ENCODE assay signal across 1 cellular context in genomic region chr12:2783936-2784600, GRCh38.
TF ChIP-seq lines count a peak whose summit lies in the region.

No MANE protein-coding gene starts in this region.

TF ChIP-seq in GM12878, 131 proteins besides CTCF, POLR2A, EP300 and RAD21:
- TF ChIP-seq SMC3 (IDR thresholded peaks at IDR 0.05; ENCODE audit: borderline replicate concordance, low read length): peak; percentile 66
- TF ChIP-seq PML (IDR thresholded peaks at IDR 0.05; ENCODE audit: low read length): no peak
- TF ChIP-seq NFIC (IDR thresholded peaks at IDR 0.05; ENCODE audit: low read depth, low read length): no peak
- TF ChIP-seq, protein P1, sequence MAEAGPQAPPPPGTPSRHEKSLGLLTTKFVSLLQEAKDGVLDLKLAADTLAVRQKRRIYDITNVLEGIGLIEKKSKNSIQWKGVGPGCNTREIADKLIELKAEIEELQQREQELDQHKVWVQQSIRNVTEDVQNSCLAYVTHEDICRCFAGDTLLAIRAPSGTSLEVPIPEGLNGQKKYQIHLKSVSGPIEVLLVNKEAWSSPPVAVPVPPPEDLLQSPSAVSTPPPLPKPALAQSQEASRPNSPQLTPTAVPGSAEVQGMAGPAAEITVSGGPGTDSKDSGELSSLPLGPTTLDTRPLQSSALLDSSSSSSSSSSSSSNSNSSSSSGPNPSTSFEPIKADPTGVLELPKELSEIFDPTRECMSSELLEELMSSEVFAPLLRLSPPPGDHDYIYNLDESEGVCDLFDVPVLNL (IDR thresholded peaks at IDR 0.05; ENCODE audit: low read depth, low read length): no peak
- no peak for TF ChIP-seq ZBED1 (IDR thresholded peaks at IDR 0.05; ENCODE audit: borderline replicate concordance)
- TF ChIP-seq SPI1 (IDR thresholded peaks at IDR 0.05; ENCODE audit: borderline replicate concordance, insufficient read depth, low read depth, low read length): peak; percentile 44; the same call in 1 of the 2 replicates
- TF ChIP-seq IRF3 (IDR thresholded peaks at IDR 0.05): no peak
